In the genomic region with DNA sequence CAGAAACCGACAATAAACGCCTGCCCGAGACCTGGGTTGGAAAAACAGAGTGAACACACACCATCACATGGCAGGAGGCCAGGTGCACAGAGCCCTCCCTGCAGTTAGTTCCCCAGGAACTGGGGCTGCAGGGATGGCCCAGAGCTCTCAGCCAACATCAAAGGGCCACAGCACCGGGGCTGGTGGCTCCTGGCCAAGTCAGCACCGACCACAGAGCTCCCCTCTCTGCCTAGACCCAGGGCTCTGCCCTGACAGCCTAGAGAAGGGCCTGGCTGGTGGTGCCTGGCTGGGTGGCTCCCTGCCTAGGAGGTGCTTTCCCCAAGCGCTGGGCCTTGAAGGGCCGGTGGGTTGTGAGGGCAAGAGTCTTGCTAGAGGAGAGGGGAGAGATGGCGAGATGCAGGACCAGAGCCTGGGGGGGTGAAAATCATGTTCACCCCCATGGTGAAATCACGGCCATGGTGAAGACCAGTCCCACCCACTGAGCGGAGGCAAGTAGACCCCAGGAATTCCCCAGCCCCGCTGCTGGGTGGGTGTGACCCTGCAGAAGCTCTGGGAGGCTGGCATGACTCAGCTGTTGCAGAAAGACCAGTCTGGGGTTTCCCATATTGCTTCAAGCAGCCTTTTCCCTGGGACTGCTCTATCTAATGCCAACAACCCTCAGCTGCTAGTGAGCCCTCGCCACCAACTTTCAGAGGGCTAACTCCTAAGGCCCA, we compare ENCODE assay signal across 8 cellular contexts. TPM values are rescaled to one million over a fixed set of nuclear protein-coding genes. Genes with fewer than 3 reads are reported as not detected.
DNase-seq lines count a peak whose midpoint lies in the region; ATAC-seq, FAIRE-seq and TF ChIP-seq lines count a peak whose summit lies in the region.

No MANE protein-coding gene starts in this region.

- H3K18ac ChIP-seq in H1 (ENCODE audit: extremely low read depth, low read length), result 0 out of 2 replicates have a peak overlapping the region, but pooled peaks have one; percentile 24

- H3K4ac ChIP-seq in H1 (replicated peaks; ENCODE audit: insufficient read length, low read depth, low read length), result no peak overlapping the region

- peaks cover 0 to 9% (median 5%) of the 10 kb centered on the region in 4 experiments; a peak in 2 of 7 replicates for H3K4me1 ChIP-seq in H1 (replicated peaks in 1 of 4; ENCODE audit: control insufficient read depth in 3 of 4, insufficient read depth in 4 of 4, low read length in 3 of 4)

- no peak for TF ChIP-seq RAD21 in H1 (IDR thresholded peaks at IDR 0.05 in 1 of 2, conservative IDR thresholded peaks at IDR 0.05 in 1 of 2; ENCODE audit: low read depth in 2 of 2, low read length in 2 of 2)

- H3K9me3 ChIP-seq in H1 (ENCODE audit: insufficient read depth in 2 of 2, low read depth in 1 of 2, low read length in 1 of 2), result no peaks in the 10 kb centered on the region

- intact Hi-C loops in activated CD4-positive, alpha-beta T cell treated with anti-CD3 and anti-CD28 coated beads for 36 hours (cut with DNase I, micrococcal nuclease), result no loop called here

- DNase-seq in activated CD4-positive, alpha-beta T cell treated with anti-CD3 and anti-CD28 coated beads for 36 hours, result peak; percentile 79
- DNase-seq in activated CD4-positive, alpha-beta T cell treated with anti-CD3 and anti-CD28 coated beads, Interleukin-2, amount 10 ng/mL, durations not matched to agents 7 days and 5 days, result no peak
- peak; percentile 70 for DNase-seq in HT1080 (ENCODE audit: low read depth)
- DNase-seq in activated CD4-positive, alpha-beta T cell treated with anti-CD3 and anti-CD28 coated beads for 48 hours, result peak; percentile 59
- no peak for DNase-seq in H1 (ENCODE audit: low read depth in 1 of 2, low spot score in 2 of 2)
- peak; percentile 56 to 72 for DNase-seq in stimulated activated CD4-positive, alpha-beta T cell treated with anti-CD3 and anti-CD28 coated beads, Interleukin-2, amount 100 ng/mL, for 24 hours

- H3K27ac ChIP-seq in H1 (ENCODE audit: low read depth, low read length), result no peak overlapping the region

- H3K79me2 ChIP-seq in H1 (ENCODE audit: control insufficient read depth in 1 of 2, insufficient read depth in 2 of 2, low read length in 2 of 2), result no peaks in the 10 kb centered on the region

- H3K27me3 Mint-ChIP-seq in activated CD4-positive, alpha-beta T cell treated with anti-CD3 and anti-CD28 coated beads for 36 hours, result no peaks in the 10 kb centered on the region
- H3K27me3 Mint-ChIP-seq in activated CD4-positive, alpha-beta T cell treated with anti-CD3 and anti-CD28 coated beads, Interleukin-2, amount 10 ng/mL, durations not matched to agents 7 days and 5 days, result no peaks in the 10 kb centered on the region

- H3K79me1 ChIP-seq in H1 (ENCODE audit: low read depth, low read length), result no peaks in the 10 kb centered on the region; the same call in 1 of the 2 replicates

- H2BK15ac ChIP-seq in H1 (ENCODE audit: low read length), result no peak overlapping the region

- no peak overlapping the region; a peak in 1 of 7 replicates for H3K9ac ChIP-seq in H1 (replicated peaks in 1 of 4; ENCODE audit: extremely low read depth in 1 of 4, low read depth in 3 of 4, low read length in 3 of 4)

- H3K4me3 ChIP-seq in H1 (ENCODE audit: extremely low read depth in 1 of 4, insufficient read depth in 2 of 4, low read depth in 3 of 4, low read length in 4 of 4), result no peak overlapping the region

- POLR2A ChIA-PET in activated CD4-positive, alpha-beta T cell treated with anti-CD3 and anti-CD28 coated beads for 36 hours (lab: Charles Lee), result interaction anchor here (1.5 kb wide), 1 partner anchor 14 kb away, joined by 5 read pairs; no protein-coding TSS in a partner anchor
- POLR2A ChIA-PET in activated CD4-positive, alpha-beta T cell treated with anti-CD3 and anti-CD28 coated beads, Interleukin-2, amount 10 ng/mL, durations not matched to agents 7 days and 5 days (lab: Charles Lee), result no interaction called here
- POLR2A ChIA-PET in H1 (lab: Charles Lee; ENCODE audit: partially characterized antibody), result interaction anchor here (1.1 kb wide), 1 partner anchor 8 kb away, joined by 4 read pairs; no protein-coding TSS in a partner anchor

- no peak overlapping the region for H2AK5ac ChIP-seq in H1 (ENCODE audit: low read depth, low read length)

- peak overlapping the region; percentile 19 for H3K27ac Mint-ChIP-seq in activated CD4-positive, alpha-beta T cell treated with anti-CD3 and anti-CD28 coated beads for 36 hours
- H3K27ac Mint-ChIP-seq in activated CD4-positive, alpha-beta T cell treated with anti-CD3 and anti-CD28 coated beads, Interleukin-2, amount 10 ng/mL, durations not matched to agents 7 days and 5 days, result no peak overlapping the region

- H3K56ac ChIP-seq in H1 (replicated peaks; ENCODE audit: insufficient read length, low read depth, low read length), result no peak overlapping the region

- H4K20me1 ChIP-seq in H1 (replicated peaks in 1 of 2; ENCODE audit: control insufficient read depth in 1 of 2, insufficient read depth in 2 of 2, low read length in 2 of 2), result no peaks in the 10 kb centered on the region

- no peak overlapping the region for H3K14ac ChIP-seq in H1 (ENCODE audit: insufficient read length)

- no peak overlapping the region; the same call in 1 of the 2 replicates for H4K8ac ChIP-seq in H1 (ENCODE audit: extremely low read depth, insufficient read depth, low read length)

- CTCF ChIA-PET in activated CD4-positive, alpha-beta T cell treated with anti-CD3 and anti-CD28 coated beads for 36 hours (lab: Charles Lee), result interaction anchor here (0.8 to 2.3 kb wide), 3 partner anchors 13 to 39 kb away, joined by 3 to 12 read pairs (median 4); no protein-coding TSS in a partner anchor
- CTCF ChIA-PET in activated CD4-positive, alpha-beta T cell treated with anti-CD3 and anti-CD28 coated beads, Interleukin-2, amount 10 ng/mL, durations not matched to agents 7 days and 5 days (lab: Charles Lee), result interaction anchor here (0.5 to 1.3 kb wide), 3 partner anchors 21 to 368 kb away, joined by 3 to 4 read pairs (median 4); a partner anchor contains a TSS
- CTCF ChIA-PET in H1 (lab: Charles Lee; ENCODE audit: partially characterized antibody), result interaction anchor here (0.6 to 6.5 kb wide), 5 partner anchors 8 to 307 kb away, joined by 3 to 52 read pairs (median 6); no protein-coding TSS in a partner anchor

- WGBS in H1 (ENCODE audit: extremely low coverage in 1 of 2, insufficient coverage in 1 of 2, insufficient read length in 1 of 2, insufficient replicate concordance in 2 of 2, low coverage in 1 of 2, low lambda C conversion rate in 2 of 2, missing lambda C conversion rate in 1 of 2), 2 experiments, result 87% methylated on average over 12 of the region's 12 CpGs; no CpG with 5 or more reads in 1 of the 2 experiments

- H3K36me3 ChIP-seq in H1 (ENCODE audit: control insufficient read depth in 2 of 4, insufficient read depth in 4 of 4, low read length in 3 of 4), result no peaks in the 10 kb centered on the region

- no peaks in the 10 kb centered on the region for H3K23me2 ChIP-seq in H1 (ENCODE audit: low read depth, low read length)

- no peak overlapping the region for H2AFZ ChIP-seq in H1 (ENCODE audit: low read length)

- peak overlapping the region; percentile 27; the same call in 1 of the 2 replicates for H2BK12ac ChIP-seq in H1 (ENCODE audit: low read depth, low read length)

- no peaks in the 10 kb centered on the region for H3K9me3 Mint-ChIP-seq in activated CD4-positive, alpha-beta T cell treated with anti-CD3 and anti-CD28 coated beads for 36 hours (ENCODE audit: low read depth)
- no peaks in the 10 kb centered on the region for H3K9me3 Mint-ChIP-seq in activated CD4-positive, alpha-beta T cell treated with anti-CD3 and anti-CD28 coated beads, Interleukin-2, amount 10 ng/mL, durations not matched to agents 7 days and 5 days

- no peak overlapping the region for H4K91ac ChIP-seq in H1 (replicated peaks; ENCODE audit: insufficient read length, low read length)

- no peak overlapping the region for H3K4me2 ChIP-seq in H1 (ENCODE audit: insufficient read depth in 1 of 2, low read depth in 2 of 2, low read length in 2 of 2)

- H4K5ac ChIP-seq in H1 (ENCODE audit: insufficient read length, low read depth, low read length), result no peak overlapping the region

- H3K4me3 Mint-ChIP-seq in activated CD4-positive, alpha-beta T cell treated with anti-CD3 and anti-CD28 coated beads for 36 hours, result no peak overlapping the region
- H3K4me3 Mint-ChIP-seq in activated CD4-positive, alpha-beta T cell treated with anti-CD3 and anti-CD28 coated beads, Interleukin-2, amount 10 ng/mL, durations not matched to agents 7 days and 5 days, result no peak overlapping the region

- H2BK120ac ChIP-seq in H1 (replicated peaks; ENCODE audit: low read depth, low read length), result no peak overlapping the region

- peaks cover 3% of the 10 kb centered on the region for H3K36me3 Mint-ChIP-seq in activated CD4-positive, alpha-beta T cell treated with anti-CD3 and anti-CD28 coated beads for 36 hours (ENCODE audit: low read depth)
- peaks cover 14% of the 10 kb centered on the region for H3K36me3 Mint-ChIP-seq in activated CD4-positive, alpha-beta T cell treated with anti-CD3 and anti-CD28 coated beads, Interleukin-2, amount 10 ng/mL, durations not matched to agents 7 days and 5 days (ENCODE audit: low read depth)

- no peak for TF ChIP-seq CTCF in H1 (IDR thresholded peaks at IDR 0.05; ENCODE audit: control extremely low read depth in 1 of 3, insufficient read depth in 1 of 3, low read depth in 1 of 3, low read length in 3 of 3)

- H2BK20ac ChIP-seq in H1 (ENCODE audit: low read length), result no peak overlapping the region

- H3K23ac ChIP-seq in H1 (ENCODE audit: insufficient read length), result no peak overlapping the region

- H2BK5ac ChIP-seq in H1 (ENCODE audit: low read depth, low read length), result no peak overlapping the region

- ATAC-seq in activated CD4-positive, alpha-beta T cell treated with anti-CD3 and anti-CD28 coated beads for 36 hours, result peak; percentile 69
- ATAC-seq in HG03095 (IDR thresholded peaks at IDR 0.05; ENCODE audit: unreplicated experiment) (no peak), HG02973 (IDR thresholded peaks at IDR 0.05; ENCODE audit: unreplicated experiment) (no peak)

- H3K27me3 ChIP-seq in H1 (replicated peaks in 1 of 4; ENCODE audit: control insufficient read depth in 3 of 4, extremely low read depth in 1 of 4, insufficient read depth in 3 of 4, low read length in 3 of 4), result no peaks in the 10 kb centered on the region

- no peak for TF ChIP-seq EP300 in H1 (IDR thresholded peaks at IDR 0.05; ENCODE audit: borderline replicate concordance in 1 of 2, low read depth in 2 of 2, low read length in 2 of 2)

- H3K4me1 Mint-ChIP-seq in activated CD4-positive, alpha-beta T cell treated with anti-CD3 and anti-CD28 coated beads for 36 hours, result peaks cover 57% of the 10 kb centered on the region
- peaks cover 43% of the 10 kb centered on the region for H3K4me1 Mint-ChIP-seq in activated CD4-positive, alpha-beta T cell treated with anti-CD3 and anti-CD28 coated beads, Interleukin-2, amount 10 ng/mL, durations not matched to agents 7 days and 5 days

- no peak for FAIRE-seq in H1 (lab: Jason Lieb, UNC)

- no peak for TF ChIP-seq POLR2A in H1 (IDR thresholded peaks at IDR 0.05; ENCODE audit: control extremely low read depth in 1 of 2, low read depth in 2 of 2, low read length in 2 of 2)

RNA-seq across cellular contexts. Expression of a gene that starts 7.2 kb away (rescaled TPM):
- total RNA-seq in activated CD4-positive, alpha-beta T cell treated with anti-CD3 and anti-CD28 coated beads for 36 hours, result 10 to 100 TPM; 16.8 to 27.1 TPM
- 10 to 100 TPM; 32.5 to 39.3 TPM for total RNA-seq in activated CD4-positive, alpha-beta T cell treated with anti-CD3 and anti-CD28 coated beads, Interleukin-2, amount 10 ng/mL, durations not matched to agents 7 days and 5 days
- total RNA-seq in HT1080 (2014; rRNA removed; shearing (Covaris generic)), result 178 and 258 TPM in 2 replicates
- 54.0 and 105 TPM in 2 replicates for polyA plus RNA-seq in HT1080 (2015; cell fraction: cytosol; rRNA removed)
- polyA plus RNA-seq in HT1080 (2015; cell fraction: nucleus; rRNA removed), result 34.4 and 56.3 TPM in 2 replicates
- 39.3 and 41.6 TPM in 2 replicates for total RNA-seq in H1 (2021; fragmentation: NEBNext Ultra II Directional; extraction: Animal tissue kit (Norgen Biotek cat#: 25700))
- polyA plus RNA-seq in H1 (2011; rRNA removed), result 114 and 133 TPM in 2 replicates
- polyA plus RNA-seq in H1 (2011; cell fraction: cytosol; rRNA removed), result 90.6 TPM
- 66.4 TPM for polyA plus RNA-seq in H1 (2011; cell fraction: nucleus; rRNA removed)
- polyA plus RNA-seq in H1 (2012, experiment 1 of 2), result 33.0 to 44.6 TPM (median 43.2 TPM) in 4 replicates
- polyA plus RNA-seq in H1 (2012, experiment 2 of 2), result 24.4 TPM
- polyA plus RNA-seq in H1 (2013, experiment 1 of 2), result 52.8 TPM
- polyA plus RNA-seq in H1 (2013, experiment 2 of 2), result 53.5 TPM
- 15.5 and 15.6 TPM in 2 replicates for polyA minus RNA-seq in H1 (2011; rRNA and poly(A)+ RNA removed)
- 29.1 TPM for polyA minus RNA-seq in H1 (2011; cell fraction: cytosol; rRNA and poly(A)+ RNA removed)
- polyA minus RNA-seq in H1 (2011; cell fraction: nucleus; rRNA and poly(A)+ RNA removed), result 14.9 TPM

Comparison
In these comparisons a context has a peak if more than half of its experiments do, and no peak if none do; other contexts are left out.
1. DNase-seq: peak in activated CD4-positive, alpha-beta T cell treated with anti-CD3 and anti-CD28 coated beads for 36 hours (single experiment), HT1080 (single experiment), activated CD4-positive, alpha-beta T cell treated with anti-CD3 and anti-CD28 coated beads for 48 hours (single experiment) and stimulated activated CD4-positive, alpha-beta T cell treated with anti-CD3 and anti-CD28 coated beads, Interleukin-2, amount 100 ng/mL, for 24 hours (2 of 2); none in activated CD4-positive, alpha-beta T cell treated with anti-CD3 and anti-CD28 coated beads, Interleukin-2, amount 10 ng/mL, durations not matched to agents 7 days and 5 days (single experiment) and H1 (0 of 2).